In the genomic region with DNA sequence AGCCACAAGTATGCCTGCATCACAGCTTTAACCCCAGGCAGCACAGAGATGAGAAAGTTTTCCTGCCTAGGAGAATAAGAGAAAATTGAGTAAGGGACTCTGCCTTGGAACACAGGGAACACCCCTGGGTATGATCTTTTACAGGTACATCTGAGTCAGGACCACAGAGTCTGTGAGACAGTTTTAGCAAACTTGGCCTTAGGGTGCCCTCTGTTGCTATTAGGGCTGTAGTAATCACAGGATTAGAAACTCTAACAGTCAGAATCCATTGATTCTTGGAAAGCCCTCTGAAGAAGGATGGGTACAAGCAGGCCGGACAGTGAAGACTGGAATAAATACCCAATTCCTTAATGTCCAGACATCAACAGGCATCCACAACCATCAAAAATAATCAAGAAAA, we compare ENCODE assay signal across 21 cellular contexts.
DNase-seq lines count a peak whose midpoint lies in the region; ATAC-seq, FAIRE-seq and TF ChIP-seq lines count a peak whose summit lies in the region.
"Had no signal": no experiment of that assay in that cellular context is flagged by ENCODE, and none has a peak within 500 bp of the region (broad histone marks: within the 10 kb centered on the region; RNA-seq: fewer than 3 reads in every experiment).

No MANE protein-coding gene starts in this region.

- no peak for TF ChIP-seq EP300 in H1 (IDR thresholded peaks at IDR 0.05; ENCODE audit: borderline replicate concordance in 1 of 2, low read depth in 2 of 2, low read length in 2 of 2)

- H3K36me3 Mint-ChIP-seq in GM23338 (ENCODE audit: low read depth), result no peaks in the 10 kb centered on the region
- H3K36me3 Mint-ChIP-seq: CD8-positive, alpha-beta T cell had no signal

- no peak overlapping the region for H3K27ac ChIP-seq in GM23338 (ENCODE audit: low read depth)
- H3K27ac ChIP-seq in H1 (ENCODE audit: low read depth, low read length), result no peak overlapping the region
- H3K27ac ChIP-seq in mesendoderm (ENCODE audit: low read depth, low read length), result no peak overlapping the region
- H3K27ac ChIP-seq: 22Rv1; A549; BLaER1 treated with 17β-estradiol and CSF1 and Interleukin-3, amounts not matched to agents 10 nM and 100 nM; C4-2B had no signal

- H3K9me3 ChIP-seq in H1 (ENCODE audit: insufficient read depth in 2 of 2, low read depth in 1 of 2, low read length in 1 of 2), result no peaks in the 10 kb centered on the region
- H3K9me3 ChIP-seq: Caco-2 had no signal

- H4K5ac ChIP-seq in H1 (ENCODE audit: insufficient read length, low read depth, low read length), result no peak overlapping the region
- H4K5ac ChIP-seq in mesendoderm (ENCODE audit: low read length), result no peak overlapping the region

- no peaks in the 10 kb centered on the region for H3K9me2 ChIP-seq in GM23338 (ENCODE audit: insufficient read depth)

- H2AK5ac ChIP-seq in H1 (ENCODE audit: low read depth, low read length) (no peak overlapping the region), mesendoderm (ENCODE audit: low read length) (no peak overlapping the region)

- no peak overlapping the region for H2BK12ac ChIP-seq in H1 (ENCODE audit: low read depth, low read length)

- H4K20me1 ChIP-seq in GM23338 (replicated peaks; ENCODE audit: insufficient read depth) (no peaks in the 10 kb centered on the region), H1 (replicated peaks in 1 of 2; ENCODE audit: control insufficient read depth in 1 of 2, insufficient read depth in 2 of 2, low read length in 2 of 2) (no peaks in the 10 kb centered on the region)
- H4K20me1 ChIP-seq: BLaER1 treated with 17β-estradiol and CSF1 and Interleukin-3, amounts not matched to agents 10 nM and 100 nM had no signal

- H3K36me3 ChIP-seq in GM23338 (ENCODE audit: insufficient read depth) (no peaks in the 10 kb centered on the region), H1 (ENCODE audit: control insufficient read depth in 2 of 4, insufficient read depth in 4 of 4, low read length in 3 of 4) (no peaks in the 10 kb centered on the region), mesendoderm (ENCODE audit: control insufficient read depth, insufficient read depth, low read length) (no peaks in the 10 kb centered on the region)
- H3K36me3 ChIP-seq: BLaER1 treated with 17β-estradiol and CSF1 and Interleukin-3, amounts not matched to agents 10 nM and 100 nM had no signal

- CTCF ChIA-PET in H1 (lab: Charles Lee; ENCODE audit: partially characterized antibody), result interaction anchor here (1.0 kb wide), 1 partner anchor 12 kb away, joined by 5 read pairs; no protein-coding TSS in a partner anchor

- no peak for TF ChIP-seq POLR2A in H1 (IDR thresholded peaks at IDR 0.05; ENCODE audit: control extremely low read depth in 1 of 2, low read depth in 2 of 2, low read length in 2 of 2)

- no peaks in the 10 kb centered on the region for H3K27me3 ChIP-seq in GM23338 (ENCODE audit: insufficient read depth)
- H3K27me3 ChIP-seq in H1 (replicated peaks in 1 of 4; ENCODE audit: control insufficient read depth in 3 of 4, extremely low read depth in 1 of 4, insufficient read depth in 3 of 4, low read length in 3 of 4), result no peaks in the 10 kb centered on the region
- H3K27me3 ChIP-seq in mesendoderm (ENCODE audit: insufficient read depth, low read length, poor library complexity), result no peaks in the 10 kb centered on the region
- H3K27me3 ChIP-seq: BLaER1 treated with 17β-estradiol and CSF1 and Interleukin-3, amounts not matched to agents 10 nM and 100 nM had no signal

- no peak overlapping the region for H3K18ac ChIP-seq in H1 (ENCODE audit: extremely low read depth, low read length)
- no peak overlapping the region for H3K18ac ChIP-seq in mesendoderm (ENCODE audit: low read length)

- H3K23me2 ChIP-seq in H1 (ENCODE audit: low read depth, low read length), result no peaks in the 10 kb centered on the region

- DNase-seq in GM23338 (ENCODE audit: low spot score) (peak; percentile 15), H1 (ENCODE audit: low read depth in 1 of 2, low spot score in 2 of 2) (no peak), mesendoderm (peak; percentile 3), hypothalamus (lab: John Stamatoyannopoulos, UW) (no peak)
- DNase-seq: AML-193; Caco-2; Calu3; CD4-positive, alpha-beta T cell; CD8-positive, alpha-beta T cell; DMS79 treated with DMSO at 0.1 percent for 48 hours; GF-D8 had no signal

- H3K27me3 Mint-ChIP-seq in GM23338 (ENCODE audit: insufficient read depth, low read depth, poor library complexity), result no peaks in the 10 kb centered on the region
- H3K27me3 Mint-ChIP-seq: B cell; CD4-positive, alpha-beta T cell had no signal

- no peak for FAIRE-seq in H1 (lab: Jason Lieb, UNC)
- FAIRE-seq: A549, D721Med, G401.6, GM12891, GM19239 had no signal

- H3K4me1 ChIP-seq in GM23338 (ENCODE audit: insufficient read depth) (no peaks in the 10 kb centered on the region), H1 (replicated peaks in 1 of 4; ENCODE audit: control insufficient read depth in 3 of 4, insufficient read depth in 4 of 4, low read length in 3 of 4) (no peaks in the 10 kb centered on the region), mesendoderm (ENCODE audit: control insufficient read depth, low read depth, low read length) (no peaks in the 10 kb centered on the region)
- H3K4me1 ChIP-seq: A549; BLaER1 treated with 17β-estradiol and CSF1 and Interleukin-3, amounts not matched to agents 10 nM and 100 nM; Caco-2 had no signal

- POLR2A ChIA-PET in H1 (lab: Charles Lee; ENCODE audit: partially characterized antibody), result no interaction called here

- H4K8ac ChIP-seq in H1 (ENCODE audit: extremely low read depth, insufficient read depth, low read length) (no peak overlapping the region), mesendoderm (ENCODE audit: low read depth, low read length) (no peak overlapping the region)

- no peak overlapping the region for H4K91ac ChIP-seq in H1 (replicated peaks; ENCODE audit: insufficient read length, low read length)

- WGBS in H1 (ENCODE audit: extremely low coverage in 1 of 2, insufficient coverage in 1 of 2, insufficient read length in 1 of 2, insufficient replicate concordance in 2 of 2, low coverage in 1 of 2, low lambda C conversion rate in 2 of 2, missing lambda C conversion rate in 1 of 2), 2 experiments, result 82% methylated on average over 1 of the region's 1 CpG; no CpG with 5 or more reads in 1 of the 2 experiments
- WGBS in mesendoderm (ENCODE audit: extremely low coverage, insufficient coverage, low lambda C conversion rate), result no CpG with 5 or more reads among the region's 1 CpG

- H3K79me2 ChIP-seq in GM23338 (replicated peaks; ENCODE audit: insufficient read depth) (no peaks in the 10 kb centered on the region), H1 (ENCODE audit: control insufficient read depth in 1 of 2, insufficient read depth in 2 of 2, low read length in 2 of 2) (no peaks in the 10 kb centered on the region), mesendoderm (ENCODE audit: control insufficient read depth, insufficient read depth, low read length) (no peaks in the 10 kb centered on the region)

- H3K4me2 ChIP-seq in GM23338 (no peak overlapping the region), H1 (ENCODE audit: insufficient read depth in 1 of 2, low read depth in 2 of 2, low read length in 2 of 2) (no peak overlapping the region), mesendoderm (ENCODE audit: low read length) (no peak overlapping the region)
- H3K4me2 ChIP-seq: A549; BLaER1 treated with 17β-estradiol and CSF1 and Interleukin-3, amounts not matched to agents 10 nM and 100 nM had no signal

- H3F3A ChIP-seq in GM23338 (replicated peaks; ENCODE audit: low read depth), result no peaks in the 10 kb centered on the region

- no peak overlapping the region for H2BK20ac ChIP-seq in H1 (ENCODE audit: low read length)

- no peak overlapping the region for H2BK15ac ChIP-seq in H1 (ENCODE audit: low read length)
- H2BK15ac ChIP-seq in mesendoderm (replicated peaks; ENCODE audit: low read depth), result no peak overlapping the region

- H3K4me3 ChIP-seq in GM23338 (no peak overlapping the region), H1 (ENCODE audit: extremely low read depth in 1 of 4, insufficient read depth in 2 of 4, low read depth in 3 of 4, low read length in 4 of 4) (no peak overlapping the region), mesendoderm (ENCODE audit: low read length) (no peak overlapping the region)
- H3K4me3 ChIP-seq: A549; BLaER1 treated with 17β-estradiol and CSF1 and Interleukin-3, amounts not matched to agents 10 nM and 100 nM had no signal

- H3K4me3 Mint-ChIP-seq in GM23338, result no peak overlapping the region
- H3K4me3 Mint-ChIP-seq: B cell; CD4-positive, alpha-beta T cell; CD8-positive, alpha-beta T cell had no signal

- H3K27ac Mint-ChIP-seq in GM23338, result no peak overlapping the region
- H3K27ac Mint-ChIP-seq: B cell; CD4-positive, alpha-beta T cell; CD8-positive, alpha-beta T cell had no signal

- H3K79me1 ChIP-seq in H1 (ENCODE audit: low read depth, low read length), result no peaks in the 10 kb centered on the region
- no peaks in the 10 kb centered on the region for H3K79me1 ChIP-seq in mesendoderm (ENCODE audit: low read length)

- H2BK5ac ChIP-seq in H1 (ENCODE audit: low read depth, low read length), result no peak overlapping the region
- H2BK5ac ChIP-seq in mesendoderm (ENCODE audit: low read length), result no peak overlapping the region

- no peak overlapping the region for H3K23ac ChIP-seq in H1 (ENCODE audit: insufficient read length)
- no peak overlapping the region for H3K23ac ChIP-seq in mesendoderm (ENCODE audit: low read length)

- peaks cover 10% of the 10 kb centered on the region; the same call in 2 of the 3 replicates for H3K9me3 Mint-ChIP-seq in GM23338

- H3K9ac ChIP-seq in H1 (replicated peaks in 1 of 4; ENCODE audit: extremely low read depth in 1 of 4, low read depth in 3 of 4, low read length in 3 of 4) (no peak overlapping the region), mesendoderm (ENCODE audit: low read length) (no peak overlapping the region)
- H3K9ac ChIP-seq: BLaER1 treated with 17β-estradiol and CSF1 and Interleukin-3, amounts not matched to agents 10 nM and 100 nM had no signal

- TF ChIP-seq RAD21 in H1 (IDR thresholded peaks at IDR 0.05 in 1 of 2, conservative IDR thresholded peaks at IDR 0.05 in 1 of 2; ENCODE audit: low read depth in 2 of 2, low read length in 2 of 2), result peak; percentile 54 to 60

- H3K14ac ChIP-seq in H1 (ENCODE audit: insufficient read length), result no peak overlapping the region

- TF ChIP-seq CTCF in GM23338 (conservative IDR thresholded peaks at IDR 0.05; ENCODE audit: low read depth in 2 of 2) (peak in 1 of 2 experiments; percentile 47; a peak in 2 of 4 replicates), H1 (IDR thresholded peaks at IDR 0.05; ENCODE audit: control extremely low read depth in 1 of 3, insufficient read depth in 1 of 3, low read depth in 1 of 3, low read length in 3 of 3) (peak in 1 of 3 experiments; percentile 23; a peak in 1 of 4 replicates)

- H2BK120ac ChIP-seq in H1 (replicated peaks; ENCODE audit: low read depth, low read length) (no peak overlapping the region), mesendoderm (ENCODE audit: low read depth, low read length) (no peak overlapping the region)

- H3K56ac ChIP-seq in H1 (replicated peaks; ENCODE audit: insufficient read length, low read depth, low read length) (no peak overlapping the region), mesendoderm (ENCODE audit: low read length) (no peak overlapping the region)

- H3K4me1 Mint-ChIP-seq in GM23338, result no peaks in the 10 kb centered on the region
- H3K4me1 Mint-ChIP-seq: B cell had no signal

- H3K4ac ChIP-seq in H1 (replicated peaks; ENCODE audit: insufficient read length, low read depth, low read length), result no peak overlapping the region
- no peak overlapping the region for H3K4ac ChIP-seq in mesendoderm (ENCODE audit: low read depth, low read length)

- ATAC-seq in GM23338 (no peak; the same call in 1 of the 3 replicates), HG03139 (IDR thresholded peaks at IDR 0.05; ENCODE audit: unreplicated experiment) (no peak)
- ATAC-seq: A549; CD8-positive, alpha-beta T cell had no signal

- H2AFZ ChIP-seq in GM23338 (no peak overlapping the region), H1 (ENCODE audit: low read length) (no peak overlapping the region)

Comparison
In these comparisons a context has a peak if more than half of its experiments do, and no peak if none do; other contexts are left out.
1. DNase-seq: peak in GM23338 (single experiment) and mesendoderm (single experiment); none in H1 (0 of 2) and hypothalamus (0 of 51).